In the genomic region with DNA sequence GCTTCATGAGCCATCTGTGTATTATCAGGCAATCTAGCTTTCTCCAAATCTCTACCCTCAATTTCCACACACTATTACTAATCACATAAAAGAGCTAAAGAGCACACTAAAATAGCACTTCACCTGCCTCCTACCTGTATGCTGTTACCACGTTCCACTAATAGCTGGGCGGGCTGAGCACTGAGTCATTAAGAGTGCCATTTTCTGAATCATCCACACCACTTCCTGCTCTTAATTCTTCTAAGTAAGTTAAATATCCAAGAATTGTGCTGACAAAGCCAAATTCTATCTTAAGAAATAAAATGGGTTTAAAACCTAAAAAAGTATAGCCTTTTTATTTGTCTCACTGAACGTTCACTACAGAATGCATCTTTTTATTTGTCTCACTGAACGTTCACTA, we compare ENCODE assay signal across 8 cellular contexts. TPM values are rescaled to one million over a fixed set of nuclear protein-coding genes. Genes with fewer than 3 reads are reported as not detected.
DNase-seq lines count a peak whose midpoint lies in the region; ATAC-seq and TF ChIP-seq lines count a peak whose summit lies in the region.

No MANE protein-coding gene starts in this region.

- WGBS in lower leg skin, 2 donors: 70 to 73% methylated on average over 4 of the region's 4 CpGs

- no peaks in the 10 kb centered on the region for H3K9me3 Mint-ChIP-seq in activated naive CD4-positive, alpha-beta T cell treated with anti-CD3 and anti-CD28 coated beads, Interleukin-2, amount 50 U/mL, for 24 hours

- no peak overlapping the region for H3K4me3 ChIP-seq in lower leg skin (ENCODE audit: low read depth, poor library complexity, severe bottlenecking)

- H3K4me1 Mint-ChIP-seq in activated naive CD4-positive, alpha-beta T cell treated with anti-CD3 and anti-CD28 coated beads, Interleukin-2, amount 50 U/mL, for 24 hours: peaks cover 46% of the 10 kb centered on the region

- H3K27ac Mint-ChIP-seq in activated naive CD4-positive, alpha-beta T cell treated with anti-CD3 and anti-CD28 coated beads, Interleukin-2, amount 50 U/mL, for 24 hours: peak overlapping the region; percentile 98

- TF ChIP-seq POLR2A in lower leg skin (IDR thresholded peaks at IDR 0.05): no peak

- no peak for TF ChIP-seq CTCF in lower leg skin (IDR thresholded peaks at IDR 0.05)

- H3K36me3 Mint-ChIP-seq in activated naive CD4-positive, alpha-beta T cell treated with anti-CD3 and anti-CD28 coated beads, Interleukin-2, amount 50 U/mL, for 24 hours: peaks cover 29% of the 10 kb centered on the region

- no peak for ATAC-seq in HG02759 (IDR thresholded peaks at IDR 0.05; ENCODE audit: unreplicated experiment)
- ATAC-seq in GM19351 (IDR thresholded peaks at IDR 0.05; ENCODE audit: unreplicated experiment): no peak

- intact Hi-C loops in lower leg skin (cut with DNase I; ENCODE audit: low total_unique reads): no loop called here

- no peaks in the 10 kb centered on the region for H3K27me3 Mint-ChIP-seq in activated naive CD4-positive, alpha-beta T cell treated with anti-CD3 and anti-CD28 coated beads, Interleukin-2, amount 50 U/mL, for 24 hours

- H3K4me3 Mint-ChIP-seq in activated naive CD4-positive, alpha-beta T cell treated with anti-CD3 and anti-CD28 coated beads, Interleukin-2, amount 50 U/mL, for 24 hours: peak overlapping the region; percentile 84

- DNase-seq in DMS79 (lab: John Stamatoyannopoulos, UW) (peak; percentile 12), RKO (ENCODE audit: low spot score) (peak; percentile 61), putamen (ENCODE audit: low spot score) (peak; percentile 72), lower leg skin (ENCODE audit: low spot score in 2 of 2) (no peak), CD1c-positive myeloid dendritic cell (ENCODE audit: extremely low spot score) (no peak)

RNA-seq across cellular contexts. Expression of a gene that starts 35.7 kb away (rescaled TPM):
- total RNA-seq in lower leg skin: 10 to 100 TPM; 14.6 to 23.3 (median 19.2) TPM

Comparison
In these comparisons a context has a peak if more than half of its experiments do, and no peak if none do; other contexts are left out.
1. DNase-seq: peak in DMS79 (single experiment), RKO (single experiment) and putamen (single experiment); none in lower leg skin (0 of 2) and CD1c-positive myeloid dendritic cell (single experiment).